In the genomic region with DNA sequence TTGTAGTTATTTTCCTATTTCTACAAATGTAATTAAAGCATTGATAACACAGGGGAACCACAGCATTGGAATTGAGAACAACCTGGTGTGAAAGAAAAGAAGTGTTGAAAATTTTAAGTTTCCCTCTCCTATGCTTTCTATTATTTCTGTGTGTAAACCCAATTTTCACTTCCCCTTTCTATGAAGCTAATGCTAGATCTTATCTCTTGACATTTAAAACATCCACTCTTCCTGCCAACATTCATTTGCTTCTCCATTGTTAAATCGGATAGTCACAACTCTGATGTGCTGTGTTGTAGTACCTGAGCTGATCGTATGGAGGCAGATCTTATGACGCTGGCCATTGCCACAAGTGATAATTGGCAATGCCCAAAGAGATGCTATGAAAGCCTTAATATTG, we compare ENCODE assay signal across 11 cellular contexts.
DNase-seq lines count a peak whose midpoint lies in the region; ATAC-seq and TF ChIP-seq lines count a peak whose summit lies in the region.
"Had no signal": no experiment of that assay in that cellular context is flagged by ENCODE, and none has a peak within 500 bp of the region (broad histone marks: within the 10 kb centered on the region; RNA-seq: fewer than 3 reads in every experiment).

No MANE protein-coding gene starts in this region.

- no peaks in the 10 kb centered on the region for H3K36me3 Mint-ChIP-seq in stimulated activated memory B cell treated with anti-CD40 and anti-IgM and Interleukin-4, amounts not matched to agents 10 μg/mL and 1 μg/mL and 100 μg/mL, for 72 hours
- no peaks in the 10 kb centered on the region for H3K36me3 Mint-ChIP-seq in activated CD8-positive, alpha-beta T cell treated with anti-CD3 and anti-CD28 coated beads for 36 hours (ENCODE audit: low read depth)
- H3K36me3 Mint-ChIP-seq: activated naive CD8-positive, alpha-beta T cell treated with anti-CD3 and anti-CD28 coated beads, Interleukin-2, amount 10 ng/mL, durations not matched to agents 7 days and 5 days had no signal

- peaks cover 26% of the 10 kb centered on the region for H3K4me1 Mint-ChIP-seq in stimulated activated memory B cell treated with anti-CD40 and anti-IgM and Interleukin-4, amounts not matched to agents 10 μg/mL and 1 μg/mL and 100 μg/mL, for 72 hours
- H3K4me1 Mint-ChIP-seq in activated CD8-positive, alpha-beta T cell treated with anti-CD3 and anti-CD28 coated beads for 36 hours (ENCODE audit: low read depth), result no peaks in the 10 kb centered on the region
- H3K4me1 Mint-ChIP-seq: activated naive CD8-positive, alpha-beta T cell treated with anti-CD3 and anti-CD28 coated beads, Interleukin-2, amount 10 ng/mL, durations not matched to agents 7 days and 5 days had no signal

- no peak for TF ChIP-seq CTCF in NB4 (IDR thresholded peaks at IDR 0.05; ENCODE audit: low read depth, low read length)
- no peak for TF ChIP-seq CTCF in activated CD8-positive, alpha-beta T cell treated with anti-CD3 and anti-CD28 coated beads for 36 hours (IDR thresholded peaks at IDR 0.05)

- DNase-seq in SKM-1 treated with dmso at 0.1 percent for 144 hours (lab: John Stamatoyannopoulos, UW; ENCODE audit: unreplicated experiment), result peak; percentile 42
- no peak for DNase-seq in SKM-1 (lab: John Stamatoyannopoulos, UW; ENCODE audit: unreplicated experiment)
- DNase-seq in NB4 (ENCODE audit: low read depth), result peak; percentile 28
- no peak for DNase-seq in NCI-H146 (lab: John Stamatoyannopoulos, UW)
- DNase-seq in activated CD8-positive, alpha-beta T cell treated with anti-CD3 and anti-CD28 coated beads for 36 hours, result no peak
- DNase-seq: activated naive CD8-positive, alpha-beta T cell treated with anti-CD3 and anti-CD28 coated beads, Interleukin-2, amount 10 ng/mL, durations not matched to agents 7 days and 5 days; pancreas; upper lobe of right lung had no signal

- ATAC-seq in HG02981 (IDR thresholded peaks at IDR 0.05; ENCODE audit: unreplicated experiment), result peak; percentile 77
- peak; percentile 62 for ATAC-seq in stimulated activated memory B cell treated with anti-CD40 and anti-IgM and Interleukin-4, amounts not matched to agents 10 μg/mL and 1 μg/mL and 100 μg/mL, for 72 hours
- no peak for ATAC-seq in HG03095 (IDR thresholded peaks at IDR 0.05; ENCODE audit: unreplicated experiment)
- no peak for ATAC-seq in activated CD8-positive, alpha-beta T cell treated with anti-CD3 and anti-CD28 coated beads for 36 hours
- ATAC-seq: pancreas, upper lobe of right lung had no signal

- no peaks in the 10 kb centered on the region for H3K9me3 Mint-ChIP-seq in stimulated activated memory B cell treated with anti-CD40 and anti-IgM and Interleukin-4, amounts not matched to agents 10 μg/mL and 1 μg/mL and 100 μg/mL, for 72 hours
- no peaks in the 10 kb centered on the region for H3K9me3 Mint-ChIP-seq in activated CD8-positive, alpha-beta T cell treated with anti-CD3 and anti-CD28 coated beads for 36 hours

- H3K27me3 Mint-ChIP-seq in stimulated activated memory B cell treated with anti-CD40 and anti-IgM and Interleukin-4, amounts not matched to agents 10 μg/mL and 1 μg/mL and 100 μg/mL, for 72 hours, result peaks cover 12% of the 10 kb centered on the region
- H3K27me3 Mint-ChIP-seq in activated CD8-positive, alpha-beta T cell treated with anti-CD3 and anti-CD28 coated beads for 36 hours, result peaks cover 13% of the 10 kb centered on the region

- POLR2A ChIA-PET in activated CD8-positive, alpha-beta T cell treated with anti-CD3 and anti-CD28 coated beads for 36 hours (lab: Charles Lee), result no interaction called here

- CTCF ChIA-PET in activated CD8-positive, alpha-beta T cell treated with anti-CD3 and anti-CD28 coated beads for 36 hours (lab: Charles Lee), result no interaction called here

- H3K4me3 Mint-ChIP-seq in stimulated activated memory B cell treated with anti-CD40 and anti-IgM and Interleukin-4, amounts not matched to agents 10 μg/mL and 1 μg/mL and 100 μg/mL, for 72 hours, result no peak overlapping the region
- H3K4me3 Mint-ChIP-seq in activated CD8-positive, alpha-beta T cell treated with anti-CD3 and anti-CD28 coated beads for 36 hours, result no peak overlapping the region
- H3K4me3 Mint-ChIP-seq: activated naive CD8-positive, alpha-beta T cell treated with anti-CD3 and anti-CD28 coated beads, Interleukin-2, amount 10 ng/mL, durations not matched to agents 7 days and 5 days had no signal

- H3K4me3 ChIP-seq in NB4 (ENCODE audit: low read depth, low read length), result no peak overlapping the region
- H3K4me3 ChIP-seq: pancreas, upper lobe of right lung had no signal

- intact Hi-C loops in activated CD8-positive, alpha-beta T cell treated with anti-CD3 and anti-CD28 coated beads for 36 hours (cut with micrococcal nuclease), result no loop called here

- no peak for TF ChIP-seq POLR2A in NB4 (IDR thresholded peaks at IDR 0.05; ENCODE audit: extremely low read depth, insufficient read length)

- H3K27ac Mint-ChIP-seq in stimulated activated memory B cell treated with anti-CD40 and anti-IgM and Interleukin-4, amounts not matched to agents 10 μg/mL and 1 μg/mL and 100 μg/mL, for 72 hours, result no peak overlapping the region
- no peak overlapping the region for H3K27ac Mint-ChIP-seq in activated CD8-positive, alpha-beta T cell treated with anti-CD3 and anti-CD28 coated beads for 36 hours
- H3K27ac Mint-ChIP-seq: activated naive CD8-positive, alpha-beta T cell treated with anti-CD3 and anti-CD28 coated beads, Interleukin-2, amount 10 ng/mL, durations not matched to agents 7 days and 5 days had no signal

Comparison
In these comparisons a context has a peak if more than half of its experiments do, and no peak if none do; other contexts are left out.
1. DNase-seq: peak in SKM-1 treated with dmso at 0.1 percent for 144 hours (single experiment) and NB4 (single experiment); none in SKM-1 (single experiment), NCI-H146 (single experiment) and activated CD8-positive, alpha-beta T cell treated with anti-CD3 and anti-CD28 coated beads for 36 hours (single experiment).
2. ATAC-seq: peak in HG02981 (single experiment) and stimulated activated memory B cell treated with anti-CD40 and anti-IgM and Interleukin-4, amounts not matched to agents 10 μg/mL and 1 μg/mL and 100 μg/mL, for 72 hours (single experiment); none in HG03095 (single experiment) and activated CD8-positive, alpha-beta T cell treated with anti-CD3 and anti-CD28 coated beads for 36 hours (single experiment).